17 cellular contexts compared by ENCODE assay signal in the genomic region with DNA sequence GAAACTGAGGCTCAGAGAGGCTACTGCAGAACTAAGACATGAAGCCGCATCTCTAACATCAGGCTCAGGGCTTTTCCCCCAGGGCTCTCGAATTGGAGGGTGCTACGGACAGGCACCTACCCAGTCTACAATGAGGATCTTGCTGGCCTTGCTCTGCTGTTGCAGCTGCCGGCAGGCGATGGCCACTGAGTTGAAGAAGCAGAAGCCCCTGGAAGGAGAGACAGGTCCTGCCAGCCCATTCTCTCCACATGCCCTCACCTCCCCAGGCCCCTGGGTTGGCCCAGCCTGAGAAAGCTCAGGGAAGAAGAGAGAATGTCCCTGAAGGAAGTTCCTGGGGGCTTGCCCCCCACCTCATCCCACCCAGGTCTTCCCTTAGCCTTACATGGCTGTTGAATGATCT.
"Had no signal": no experiment of that assay in that cellular context is flagged by ENCODE, and none has a peak within 500 bp of the region (broad histone marks: within the 10 kb centered on the region; RNA-seq: fewer than 3 reads in every experiment).

No MANE protein-coding gene starts in this region.

- H3K27ac Mint-ChIP-seq: brain, memory B cell, progenitor cell of endocrine pancreas had no signal

- DNase-seq: activated CD4-positive, alpha-beta T cell treated with anti-CD3 and anti-CD28 coated beads for 48 hours; activated CD4-positive, CD25-positive, alpha-beta regulatory T cell; caudate nucleus; dermis blood vessel endothelial cell; effector CD8-positive, alpha-beta T cell; gastrocnemius medialis; hippocampal formation; kidney glomerular epithelial cell; retina; spleen; stimulated activated CD4-positive, alpha-beta T cell treated with anti-CD3 and anti-CD28 coated beads, Interleukin-4, amount 100 ng/mL, for 1 hour; stomach; T1000 had no signal

- H3K4me1 Mint-ChIP-seq: brain, memory B cell had no signal

- H3K9me3 Mint-ChIP-seq: brain; memory B cell; natural killer cell treated with Interleukin-12 subunit alpha and Interleukin-12 subunit beta and Interleukin-15 and Interleukin-18, amount 100 ng/mL, for 72 hours had no signal

- ATAC-seq: gastrocnemius medialis; natural killer cell treated with Interleukin-12 subunit alpha and Interleukin-12 subunit beta and Interleukin-15 and Interleukin-18, amount 100 ng/mL, for 72 hours had no signal

- H3K4me3 Mint-ChIP-seq: brain; memory B cell; natural killer cell treated with Interleukin-12 subunit alpha and Interleukin-12 subunit beta and Interleukin-15 and Interleukin-18, amount 100 ng/mL, for 72 hours had no signal

- H3K27me3 Mint-ChIP-seq: brain; memory B cell; natural killer cell treated with Interleukin-12 subunit alpha and Interleukin-12 subunit beta and Interleukin-15 and Interleukin-18, amount 100 ng/mL, for 72 hours; progenitor cell of endocrine pancreas had no signal
